Comparison of ENCODE assay signal across 10 cellular contexts in the genomic region with DNA sequence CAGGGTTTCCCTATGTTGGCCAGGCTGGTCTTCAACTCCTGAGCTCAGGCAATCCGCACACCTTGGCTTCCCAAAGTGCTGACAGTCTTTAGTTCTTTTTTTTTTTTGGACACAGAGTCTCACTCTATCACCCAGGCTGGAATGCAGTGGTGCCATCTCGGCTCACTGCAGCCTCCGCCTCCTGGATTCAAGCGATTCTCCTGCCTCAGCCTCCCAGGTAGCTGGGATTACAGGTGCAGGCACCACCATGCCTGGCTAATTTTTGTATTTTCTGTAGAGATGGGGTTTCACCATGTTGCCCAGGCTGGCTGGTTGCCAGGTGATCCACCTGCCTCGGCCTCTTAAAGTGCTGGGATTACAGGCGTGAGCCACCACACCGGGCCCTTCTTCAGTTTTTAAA. TPM values are rescaled to one million over a fixed set of nuclear protein-coding genes. Genes with fewer than 3 reads are reported as not detected.
"Had no signal": no experiment of that assay in that cellular context is flagged by ENCODE, and none has a peak within 500 bp of the region (broad histone marks: within the 10 kb centered on the region; RNA-seq: fewer than 3 reads in every experiment).

No MANE protein-coding gene starts in this region.

RNA-seq across cellular contexts. Expression of a gene that starts 9.1 kb away (rescaled TPM):
- total RNA-seq: esophagus muscularis mucosa, fibroblast of villous mesenchyme, gastrocnemius medialis, heart right ventricle, liver, lung microvascular endothelial cell, neural crest cell, osteocyte, right atrium auricular region, sigmoid colon had no signal
- polyA plus RNA-seq: heart right ventricle, liver, sigmoid colon had no signal

RNA-seq across cellular contexts. Expression of a gene that starts 27.8 kb away (rescaled TPM):
- total RNA-seq: fibroblast of villous mesenchyme, heart right ventricle, lung microvascular endothelial cell, neural crest cell, osteocyte, right atrium auricular region had no signal
